In the genomic region with DNA sequence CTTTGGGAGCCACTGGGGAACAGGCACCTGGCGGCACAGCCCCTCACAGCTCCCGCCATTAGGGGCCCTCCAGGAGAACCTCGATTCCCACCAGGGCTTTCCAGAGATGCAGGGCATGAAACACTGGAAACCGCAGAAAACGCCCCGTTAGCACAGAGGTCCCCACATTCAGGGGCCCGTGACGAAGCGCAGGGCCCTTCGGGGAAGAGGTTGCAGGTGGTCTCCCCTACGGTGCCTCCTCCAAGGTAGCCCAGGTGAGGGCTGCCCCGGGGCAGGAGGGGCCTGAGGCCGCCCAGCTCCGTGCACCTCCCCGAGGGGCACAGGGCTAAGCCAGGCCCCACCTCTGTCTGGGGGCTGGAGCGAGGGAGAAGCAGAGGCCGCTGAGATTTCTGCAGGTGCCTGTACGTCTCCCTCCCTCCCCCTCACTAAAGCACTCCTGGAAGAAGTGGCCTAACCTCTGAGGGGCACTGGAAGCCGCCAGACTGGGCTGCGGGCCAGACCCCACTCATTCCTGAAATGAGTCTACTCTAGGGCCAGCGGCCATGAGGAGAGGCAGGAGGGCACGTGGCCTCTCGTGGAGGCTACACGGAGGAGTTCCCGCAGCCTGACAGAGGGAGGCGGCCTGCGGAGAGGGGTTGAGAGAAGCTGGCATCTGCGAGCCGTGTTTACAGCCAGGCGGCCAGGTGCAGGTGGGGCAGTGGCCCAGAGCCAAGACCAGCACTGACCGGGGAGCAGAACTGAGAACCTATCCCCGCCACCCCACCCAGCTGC, we compare ENCODE assay signal across 11 cellular contexts. TPM values are rescaled to one million over a fixed set of nuclear protein-coding genes. Genes with fewer than 3 reads are reported as not detected.
DNase-seq lines count a peak whose midpoint lies in the region; ATAC-seq, FAIRE-seq and TF ChIP-seq lines count a peak whose summit lies in the region.
"Had no signal": no experiment of that assay in that cellular context is flagged by ENCODE, and none has a peak within 500 bp of the region (broad histone marks: within the 10 kb centered on the region; RNA-seq: fewer than 3 reads in every experiment).

No MANE protein-coding gene starts in this region.

- H3K9ac ChIP-seq in GM12878 (ENCODE audit: control insufficient read depth, insufficient read depth, low read length) = no peak overlapping the region
- no peak overlapping the region for H3K9ac ChIP-seq in mesendoderm (ENCODE audit: low read length)

- H2BK120ac ChIP-seq in mesendoderm (ENCODE audit: low read depth, low read length) = no peak overlapping the region

- no peaks in the 10 kb centered on the region for H4K20me1 ChIP-seq in GM12878 (ENCODE audit: control insufficient read depth, insufficient read depth)

- no peak overlapping the region for H2BK15ac ChIP-seq in mesendoderm (replicated peaks; ENCODE audit: low read depth)

- H3K27ac ChIP-seq in heart left ventricle = peak overlapping the region in 3 of 12 donors; percentile 14 to 97 (median 57)
- no peak overlapping the region for H3K27ac ChIP-seq in GM12878 (ENCODE audit: control insufficient read depth, insufficient read depth)
- peak overlapping the region; percentile 46 for H3K27ac ChIP-seq in lower lobe of right lung
- peak overlapping the region; percentile 42 for H3K27ac ChIP-seq in vagina
- H3K27ac ChIP-seq in mesendoderm (ENCODE audit: low read depth, low read length) = no peak overlapping the region
- H3K27ac ChIP-seq: neutrophil had no signal

- POLR2A ChIA-PET in GM12878 (lab: Charles Lee) = no interaction called here

- no peak for TF ChIP-seq CTCF in heart left ventricle (IDR thresholded peaks at IDR 0.05)
- no peak for TF ChIP-seq CTCF in GM12878 (IDR thresholded peaks at IDR 0.05 in 2 of 3, conservative IDR thresholded peaks at IDR 0.05 in 1 of 3; ENCODE audit: control insufficient read depth in 2 of 3, extremely low read depth in 1 of 3, insufficient read depth in 1 of 3, low read depth in 3 of 3, low read length in 3 of 3)
- TF ChIP-seq CTCF in lower lobe of right lung (IDR thresholded peaks at IDR 0.05) = no peak
- TF ChIP-seq CTCF in vagina (IDR thresholded peaks at IDR 0.05) = no peak

- RAD21 ChIA-PET in GM12878 (lab: Charles Lee; ENCODE audit: unreplicated experiment) = no interaction called here

- H3K4me2 ChIP-seq in GM12878 (ENCODE audit: control insufficient read depth, insufficient read depth) = no peak overlapping the region
- no peak overlapping the region for H3K4me2 ChIP-seq in mesendoderm (ENCODE audit: low read length)

- SMC1A ChIA-PET in GM12878 (lab: Charles Lee; ENCODE audit: uncharacterized antibody, unreplicated experiment) = no interaction called here

- H3K56ac ChIP-seq in mesendoderm (ENCODE audit: low read length) = no peak overlapping the region

- CTCF ChIA-PET in GM12878 (lab: Yijun Ruan, JAX) = interaction anchor here (1.1 kb wide), 1 partner anchor 192 kb away, joined by 3 read pairs; no protein-coding TSS in a partner anchor

- no peak overlapping the region for H2BK5ac ChIP-seq in mesendoderm (ENCODE audit: low read length)

- intact Hi-C loops in heart left ventricle (cut with DNase I) (loop anchor here in 5 of 10 donors (5.0 to 10.0 kb wide), 5 partner anchors 142 to 362 kb away; partner anchors contain the start of gene GET4 (in 1 of the 5)), Right ventricle myocardium inferior (cut with DNase I) (no loop called here), GM12878 (cut with micrococcal nuclease; ENCODE audit: unreplicated experiment) (no loop called here), lower lobe of right lung (cut with DNase I) (no loop called here), vagina (cut with DNase I) (no loop called here)

- no peak overlapping the region for H4K8ac ChIP-seq in mesendoderm (ENCODE audit: low read depth, low read length)

- TF ChIP-seq EP300 in GM12878 (IDR thresholded peaks at IDR 0.05; ENCODE audit: borderline replicate concordance in 1 of 2, control insufficient read depth in 1 of 2, low read depth in 2 of 2, low read length in 2 of 2) = no peak

- no peaks in the 10 kb centered on the region for H3K79me1 ChIP-seq in mesendoderm (ENCODE audit: low read length)

- BruUV-seq in GM12878 (replicated peaks; lab: Mats Ljungman, UMichigan) = no TSS peak

- TF ChIP-seq POLR2A in heart left ventricle (IDR thresholded peaks at IDR 0.05) = no peak
- TF ChIP-seq POLR2A in GM12878 (IDR thresholded peaks at IDR 0.05; ENCODE audit: low read depth, low read length) = no peak
- no peak for TF ChIP-seq POLR2A in vagina (IDR thresholded peaks at IDR 0.05)

- no peak for TF ChIP-seq RAD21 in GM12878 (IDR thresholded peaks at IDR 0.05; ENCODE audit: insufficient read depth, low read depth, low read length)

- H3K4me1 ChIP-seq in heart left ventricle = peaks cover 0 to 54% (median 25%) of the 10 kb centered on the region in 12 donors
- H3K4me1 ChIP-seq in GM12878 (ENCODE audit: control insufficient read depth, insufficient read depth, low read length) = no peaks in the 10 kb centered on the region
- peaks cover 40% of the 10 kb centered on the region for H3K4me1 ChIP-seq in lower lobe of right lung
- peaks cover 43% of the 10 kb centered on the region for H3K4me1 ChIP-seq in vagina
- H3K4me1 ChIP-seq in mesendoderm (ENCODE audit: control insufficient read depth, low read depth, low read length) = no peaks in the 10 kb centered on the region

- in situ Hi-C loops in GM12878 (cut with MboI) = no loop called here

- H3K4ac ChIP-seq in mesendoderm (ENCODE audit: low read depth, low read length) = no peak overlapping the region

- H3K79me2 ChIP-seq in GM12878 (ENCODE audit: control insufficient read depth, insufficient read depth, low read length) (no peaks in the 10 kb centered on the region), mesendoderm (ENCODE audit: control insufficient read depth, insufficient read depth, low read length) (peaks cover 6% of the 10 kb centered on the region)

- H2AFZ ChIP-seq in GM12878 (ENCODE audit: control insufficient read depth, low read depth, low read length) = no peak overlapping the region

- no peak overlapping the region for H3K23ac ChIP-seq in mesendoderm (ENCODE audit: low read length)

- no peak overlapping the region for H4K5ac ChIP-seq in mesendoderm (ENCODE audit: low read length)

- DNase-seq in heart left ventricle (peak in 3 of 5 donors; percentile 19 to 59 (median 52)), Right ventricle myocardium inferior (ENCODE audit: missing footprints) (no peak), GM12878 (ENCODE audit: low read depth, low spot score) (no peak), lower lobe of right lung (peak; percentile 92), vagina (ENCODE audit: extremely low spot score in 2 of 2) (no peak), RCC 7860 (ENCODE audit: low spot score) (no peak), mesendoderm (no peak)
- DNase-seq: NCI-H526 treated with DMSO at 0.1 percent for 48 hours had no signal

- WGBS in heart left ventricle, 4 donors = 68 to 75% (median 71%) methylated on average over 30 to 32 of the region's 32 CpGs
- WGBS in GM12878 (ENCODE audit: insufficient coverage, insufficient replicate concordance, low lambda C conversion rate, missing lambda C conversion rate) = 55% methylated on average over 29 of the region's 32 CpGs
- no CpG with 5 or more reads among the region's 32 CpGs for WGBS in mesendoderm (ENCODE audit: extremely low coverage, insufficient coverage, low lambda C conversion rate)

- FAIRE-seq in GM12878 (lab: Jason Lieb, UNC) (no peak), RCC 7860 (lab: Jason Lieb, UNC) (no peak)
- FAIRE-seq: GM19239 had no signal

- ATAC-seq in heart left ventricle (peak in 2 of 4 donors; percentile 3 to 6), Right ventricle myocardium inferior (no peak), GM12878 (peak; percentile 38), lower lobe of right lung (peak; percentile 88 to 91), HG03565 (IDR thresholded peaks at IDR 0.05; ENCODE audit: unreplicated experiment) (no peak)

- H3K18ac ChIP-seq in mesendoderm (ENCODE audit: low read length) = no peak overlapping the region

- H3K4me3 ChIP-seq in heart left ventricle (no peak overlapping the region), GM12878 (no peak overlapping the region), lower lobe of right lung (no peak overlapping the region), vagina (peak overlapping the region in 1 of 2 donors; percentile 16), mesendoderm (ENCODE audit: low read length) (no peak overlapping the region)

- H3K27me3 ChIP-seq in heart left ventricle (peaks cover 0 to 16% (median 0%) of the 10 kb centered on the region in 9 donors), GM12878 (replicated peaks in 1 of 2; ENCODE audit: control insufficient read depth in 2 of 2, insufficient read depth in 2 of 2, low read length in 1 of 2) (no peaks in the 10 kb centered on the region), lower lobe of right lung (ENCODE audit: low read depth) (no peaks in the 10 kb centered on the region), vagina (no peaks in the 10 kb centered on the region), mesendoderm (ENCODE audit: insufficient read depth, low read length, poor library complexity) (no peaks in the 10 kb centered on the region)

- no peaks in the 10 kb centered on the region for H3K9me3 ChIP-seq in heart left ventricle
- H3K9me3 ChIP-seq in GM12878 (replicated peaks; ENCODE audit: control insufficient read depth, insufficient read depth, low read length) = no peaks in the 10 kb centered on the region
- H3K9me3 ChIP-seq in lower lobe of right lung = no peaks in the 10 kb centered on the region
- no peaks in the 10 kb centered on the region for H3K9me3 ChIP-seq in vagina
- H3K9me3 ChIP-seq: neutrophil had no signal

- no peak overlapping the region for H2AK5ac ChIP-seq in mesendoderm (ENCODE audit: low read length)

- H3K36me3 ChIP-seq in heart left ventricle (peaks cover 0 to 37% (median 30%) of the 10 kb centered on the region in 9 donors), GM12878 (ENCODE audit: control insufficient read depth in 2 of 2, insufficient read depth in 2 of 2, low read length in 1 of 2) (no peaks in the 10 kb centered on the region; a peak in 1 of 4 replicates), lower lobe of right lung (peaks cover 27% of the 10 kb centered on the region), vagina (peaks cover 0 to 5% of the 10 kb centered on the region in 2 donors), mesendoderm (ENCODE audit: control insufficient read depth, insufficient read depth, low read length) (no peaks in the 10 kb centered on the region)
- H3K36me3 ChIP-seq: neutrophil had no signal

RNA-seq across cellular contexts. Expression of gene PDGFA, which starts 6.9 kb away (rescaled TPM):
- total RNA-seq in heart left ventricle = 10 to 100 TPM; 19.4 to 50.9 (median 23.3) TPM
- polyA plus RNA-seq in heart left ventricle = 10 to 100 TPM; 11.8 to 17.9 TPM
- total RNA-seq in Right ventricle myocardium inferior = 37.2 TPM
- total RNA-seq in GM12878 (2013; cell fraction: nucleolus; rRNA removed) = 48.1 and 48.7 TPM in 2 replicates
- 5.7 and 7.2 TPM in 2 replicates for total RNA-seq in GM12878 (2014; rRNA removed)
- 4.2 and 5.5 TPM in 2 replicates for total RNA-seq in GM12878 (2014; rRNA removed; fragmentation: Illumina TruSeq; extraction: Trizol)
- 8.2 and 10.7 TPM in 2 replicates for total RNA-seq in GM12878 (2021)
- polyA plus RNA-seq in GM12878 (2011; ENCODE audit: low read depth) = 0.93 TPM
- polyA plus RNA-seq in GM12878 (2011; rRNA removed) = 6.5 and 10.0 TPM in 2 replicates
- 11.9 and 13.4 TPM in 2 replicates for polyA plus RNA-seq in GM12878 (2011; cell fraction: cytosol; rRNA removed)
- 31.4 and 35.6 TPM in 2 replicates for polyA plus RNA-seq in GM12878 (2011; cell fraction: nucleus; rRNA removed)
- polyA plus RNA-seq in GM12878 (2012) = 2.0 and 4.6 TPM in 2 replicates
- polyA plus RNA-seq in GM12878 (2014; fragmentation: Illumina TruSeq; extraction: Trizol) = 3.5 and 3.6 TPM in 2 replicates
- polyA plus RNA-seq in GM12878 (2014; fragmentation: Nextera tagmentation; extraction: Ambion mirVana) = 1 to 10 TPM; 5.8 to 9.2 TPM
- polyA plus RNA-seq in GM12878 (2014; rRNA removed) = 5.1 and 6.2 TPM in 2 replicates
- 1 to 10 TPM; 2.5 to 3.2 TPM for polyA plus RNA-seq in GM12878 (2016; fragmentation: Nextera tagmentation; extraction: Ambion mirVana)
- polyA minus RNA-seq in GM12878 (2011; rRNA and poly(A)+ RNA removed) = 27.1 and 46.8 TPM in 2 replicates
- polyA minus RNA-seq in GM12878 (2011; cell fraction: cytosol; rRNA and poly(A)+ RNA removed) = 20.0 and 25.0 TPM in 2 replicates
- 8.8 and 16.8 TPM in 2 replicates for polyA minus RNA-seq in GM12878 (2011; cell fraction: nucleus; rRNA and poly(A)+ RNA removed)
- total RNA-seq in lower lobe of right lung = 27.1 TPM
- total RNA-seq in vagina = 31.2 TPM
- polyA plus RNA-seq in mesendoderm (2013, experiment 1 of 2) = 11.3 TPM
- 11.5 TPM for polyA plus RNA-seq in mesendoderm (2013, experiment 2 of 2)

Comparison
In these comparisons a context has a peak if more than half of its experiments do, and no peak if none do; other contexts are left out.
1. DNase-seq: peak in heart left ventricle (3 of 5) and lower lobe of right lung (single experiment); none in Right ventricle myocardium inferior (single experiment), GM12878 (single experiment), vagina (0 of 2), RCC 7860 (single experiment) and mesendoderm (single experiment).
2. ATAC-seq: peak in GM12878 (single experiment) and lower lobe of right lung (2 of 2); none in Right ventricle myocardium inferior (single experiment) and HG03565 (single experiment).
3. H3K27ac ChIP-seq: peak in lower lobe of right lung (single experiment) and vagina (single experiment); none in GM12878 (single experiment) and mesendoderm (single experiment).